Comparison of ENCODE assay signal across 12 cellular contexts in the genomic region with DNA sequence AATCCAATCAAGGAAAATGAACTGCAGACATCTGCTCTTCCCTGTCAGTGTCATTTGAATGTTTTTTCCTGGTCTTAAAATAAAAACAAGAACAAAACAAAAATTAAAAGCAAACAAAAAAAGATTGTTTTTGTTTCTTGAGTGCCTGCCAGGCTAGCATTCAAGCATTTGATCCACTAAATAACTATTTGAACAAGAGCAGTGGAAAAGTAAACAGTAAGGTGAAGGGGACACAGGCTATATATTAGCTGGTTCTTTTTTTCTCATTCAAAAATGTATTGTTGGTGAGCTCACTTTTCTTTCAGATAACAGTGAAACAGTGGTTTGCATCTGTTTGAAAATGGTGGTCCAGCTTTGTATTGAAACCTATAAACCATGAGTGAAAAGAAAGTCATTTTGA.
"Had no signal": no experiment of that assay in that cellular context is flagged by ENCODE, and none has a peak within 500 bp of the region (broad histone marks: within the 10 kb centered on the region; RNA-seq: fewer than 3 reads in every experiment).

No MANE protein-coding gene starts in this region.

- H3K4me3 ChIP-seq: cardiac muscle cell, colonic mucosa, skin epidermis, stomach, thoracic aorta had no signal

- DNase-seq: activated CD4-positive, alpha-beta T cell treated with anti-CD3 and anti-CD28 coated beads for 48 hours; activated naive CD4-positive, alpha-beta T cell treated with anti-CD3 and anti-CD28 coated beads for 36 hours; colonic mucosa; effector memory CD4-positive, alpha-beta T cell; hypothalamus; naive B cell; stimulated activated CD4-positive, alpha-beta T cell treated with anti-CD3 and anti-CD28 coated beads, Interleukin-4, amount 100 ng/mL, for 4 hours; stomach; WERI-Rb-1 had no signal

- H3K4me3 Mint-ChIP-seq: activated naive CD4-positive, alpha-beta T cell treated with anti-CD3 and anti-CD28 coated beads for 36 hours; naive B cell had no signal

- H3K36me3 ChIP-seq: cardiac muscle cell, colonic mucosa, stomach, thoracic aorta, WERI-Rb-1 had no signal

- H3K27ac Mint-ChIP-seq: activated naive CD4-positive, alpha-beta T cell treated with anti-CD3 and anti-CD28 coated beads for 36 hours; naive B cell had no signal

- H3K4me1 ChIP-seq: colonic mucosa had no signal

- H3K4me1 Mint-ChIP-seq: naive B cell had no signal

- H3K27me3 ChIP-seq: cardiac muscle cell, colonic mucosa, stomach had no signal

- H3K9me3 ChIP-seq: colonic mucosa, stomach, thoracic aorta had no signal

- H3K27ac ChIP-seq: cardiac muscle cell, colonic mucosa, skin epidermis, thoracic aorta, WERI-Rb-1 had no signal

- H3K27me3 Mint-ChIP-seq: naive B cell had no signal

- H3K36me3 Mint-ChIP-seq: naive B cell had no signal
